Comparison of ENCODE assay signal across 22 cellular contexts in the genomic region with DNA sequence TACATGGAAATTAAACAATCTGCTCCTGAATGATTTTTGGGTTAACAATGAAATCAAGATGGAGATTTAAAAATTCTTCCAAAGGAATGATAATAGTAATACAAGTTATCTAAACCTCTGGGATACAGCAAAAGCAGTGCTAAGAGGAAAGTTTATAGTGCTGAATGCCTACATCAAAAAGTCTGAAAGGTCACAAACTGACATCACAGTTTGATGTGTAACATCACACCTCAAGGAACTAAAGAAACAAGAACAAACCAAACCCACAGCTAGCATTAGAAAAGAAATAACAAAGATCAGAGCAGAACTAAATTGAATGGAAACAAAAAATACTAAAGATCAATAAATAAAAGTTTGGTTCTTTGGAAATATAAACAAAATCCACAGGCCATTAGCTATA.
"Had no signal": no experiment of that assay in that cellular context is flagged by ENCODE, and none has a peak within 500 bp of the region (broad histone marks: within the 10 kb centered on the region; RNA-seq: fewer than 3 reads in every experiment).

No MANE protein-coding gene starts in this region.

- H3K4me3 Mint-ChIP-seq: activated T-helper 1 cell treated with anti-CD3 and anti-CD28 coated beads, Interleukin-12 subunit alpha, Interleukin-12 subunit beta, Interleukin-2, Interleukin-4 antibody, amounts not matched to agents 30 ng/mL and 10 ng/mL and 1 ng/mL, durations not matched to agents 14 hours and 24 hours and 36 hours; dendritic cell treated with granulocyte-macrophage colony-stimulating factor and Interleukin-4, amounts not matched to agents 40 ng/mL and 50 ng/mL, for 4 days had no signal

- H3K9me3 ChIP-seq: gastrocnemius medialis, mucosa of descending colon, neutrophil, pancreas, right lobe of liver, SJSA1 had no signal

- H3K27me3 Mint-ChIP-seq: dendritic cell treated with granulocyte-macrophage colony-stimulating factor and Interleukin-4, amounts not matched to agents 40 ng/mL and 50 ng/mL, for 4 days; naive B cell had no signal

- DNase-seq: activated CD8-positive, alpha-beta memory T cell treated with anti-CD3 and anti-CD28 coated beads, Interleukin-2, amount 50 U/mL, for 4 hours; aorta; brain microvascular endothelial cell; effector CD8-positive, alpha-beta T cell; gastrocnemius medialis; heart left ventricle; kidney glomerular epithelial cell; left ventricle myocardium inferior; mammary epithelial cell; mucosa of descending colon; naive B cell; pancreas; right lobe of liver; stimulated activated CD4-positive, alpha-beta T cell treated with anti-CD3 and anti-CD28 coated beads, Interleukin-4, amount 100 ng/mL, for 1 hour; SW 1271; WERI-Rb-1 had no signal

- ATAC-seq: esophagus mucosa, gastrocnemius medialis, heart left ventricle, mucosa of descending colon, pancreas had no signal

- H3K27ac Mint-ChIP-seq: activated T-helper 1 cell treated with anti-CD3 and anti-CD28 coated beads, Interleukin-12 subunit alpha, Interleukin-12 subunit beta, Interleukin-2, Interleukin-4 antibody, amounts not matched to agents 30 ng/mL and 10 ng/mL and 1 ng/mL, durations not matched to agents 14 hours and 24 hours and 36 hours; dendritic cell treated with granulocyte-macrophage colony-stimulating factor and Interleukin-4, amounts not matched to agents 40 ng/mL and 50 ng/mL, for 4 days had no signal

- H3K4me1 ChIP-seq: pancreas, SJSA1 had no signal

- H3K4me3 ChIP-seq: gastrocnemius medialis, heart left ventricle, left ventricle myocardium inferior, mucosa of descending colon, pancreas, right lobe of liver, SJSA1, smooth muscle cell had no signal

- H3K36me3 ChIP-seq: brain microvascular endothelial cell, gastrocnemius medialis, neutrophil, pancreas, right lobe of liver, WERI-Rb-1 had no signal

- H3K27me3 ChIP-seq: brain microvascular endothelial cell, gastrocnemius medialis, heart left ventricle, neutrophil, pancreas, right lobe of liver, SJSA1 had no signal

- H3K27ac ChIP-seq: brain microvascular endothelial cell, gastrocnemius medialis, heart left ventricle, left ventricle myocardium inferior, neutrophil, pancreas, SJSA1, WERI-Rb-1 had no signal
